ENCODE assay signal across 1 cellular context in genomic region chr21:14673649-14674048, GRCh38.
TF ChIP-seq lines count a peak whose summit lies in the region.

No MANE protein-coding gene starts in this region.

TF ChIP-seq in K562, 482 proteins besides CTCF, POLR2A, EP300 and RAD21 (continued from another document):
- TF ChIP-seq ZBTB2 (IDR thresholded peaks at IDR 0.05) (no peak), NFATC3 (IDR thresholded peaks at IDR 0.05) (no peak), ZNF316 (IDR thresholded peaks at IDR 0.05) (peak; percentile 83)
TF ChIP-seq in K562: peak in this region for 83.
